17 cellular contexts compared by ENCODE assay signal in the genomic region with DNA sequence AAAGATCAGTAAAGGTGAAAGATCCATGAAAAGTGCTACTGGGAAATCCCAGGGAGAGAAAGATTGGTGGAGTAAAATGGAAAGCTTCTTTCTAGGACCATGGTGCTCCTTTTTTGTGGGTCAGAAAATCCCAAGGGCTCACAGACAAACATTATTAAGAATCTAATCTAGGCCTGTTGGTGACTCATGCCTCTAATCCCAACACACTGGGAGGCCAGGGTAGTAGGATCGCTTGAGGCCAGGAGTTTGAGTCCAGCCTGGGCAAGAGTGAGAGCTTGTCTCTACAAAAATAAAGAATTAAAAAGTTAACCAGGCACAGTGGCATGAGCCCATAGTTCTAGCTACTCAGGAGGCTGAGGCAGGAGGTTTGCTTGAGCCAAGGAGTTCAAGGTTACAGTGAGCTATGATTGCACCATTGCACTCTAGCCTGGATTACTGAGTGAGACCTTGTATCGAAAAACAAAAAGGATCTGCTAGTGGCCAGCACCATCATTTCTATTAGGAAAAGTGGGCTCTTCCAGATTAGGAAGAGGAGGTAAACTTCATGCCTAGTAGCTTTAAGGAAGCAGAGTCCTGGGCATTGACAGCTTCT. TPM values are rescaled to one million over a fixed set of nuclear protein-coding genes. Genes with fewer than 3 reads are reported as not detected.
DNase-seq lines count a peak whose midpoint lies in the region; ATAC-seq and TF ChIP-seq lines count a peak whose summit lies in the region.
"Had no signal": no experiment of that assay in that cellular context is flagged by ENCODE, and none has a peak within 500 bp of the region (broad histone marks: within the 10 kb centered on the region; RNA-seq: fewer than 3 reads in every experiment).

No MANE protein-coding gene starts in this region.

- no peak for TF ChIP-seq RAD21 in HCT116 (IDR thresholded peaks at IDR 0.05; ENCODE audit: low read depth)

- H3K4me2 ChIP-seq in HCT116 (ENCODE audit: low read length), result peak overlapping the region; percentile 46
- no peak overlapping the region for H3K4me2 ChIP-seq in mesenchymal stem cell (ENCODE audit: low read length, poor library complexity, severe bottlenecking)

- H3K9me3 ChIP-seq in HCT116 (ENCODE audit: control insufficient read depth in 1 of 2, insufficient read depth in 1 of 2, low read depth in 1 of 2, low read length in 2 of 2), result no peaks in the 10 kb centered on the region
- H3K9me3 ChIP-seq in Panc1 (ENCODE audit: control insufficient read depth, insufficient read depth, low read depth, low read length), result no peaks in the 10 kb centered on the region
- no peaks in the 10 kb centered on the region for H3K9me3 ChIP-seq in mesenchymal stem cell (ENCODE audit: control insufficient read depth, low read length)

- TF ChIP-seq CTCF in HCT116 (IDR thresholded peaks at IDR 0.05 in 2 of 3, conservative IDR thresholded peaks at IDR 0.05 in 1 of 3; ENCODE audit: borderline replicate concordance in 1 of 3, insufficient read depth in 1 of 3, low read depth in 2 of 3, low read length in 2 of 3) (no peak), Panc1 (IDR thresholded peaks at IDR 0.05) (no peak)

- no peak overlapping the region for H4K91ac ChIP-seq in mesenchymal stem cell (ENCODE audit: low read length)

- H2BK5ac ChIP-seq in mesenchymal stem cell (ENCODE audit: low read depth, low read length, poor library complexity, severe bottlenecking), result no peak overlapping the region

- in situ Hi-C loops in Panc1 (cut with HindIII; ENCODE audit: low pct_unique_long_range_greater_than_20kb, low sequenced_read_pairs), result no loop called here

- 96% methylated on average over 2 of the region's 2 CpGs for WGBS in mesenchymal stem cell

- no peak overlapping the region for H3K27ac ChIP-seq in HCT116 (ENCODE audit: low read depth, low read length)
- peak overlapping the region; percentile 74 for H3K27ac ChIP-seq in Panc1 (ENCODE audit: low read length)
- no peak overlapping the region for H3K27ac ChIP-seq in mesenchymal stem cell (ENCODE audit: low read length, poor library complexity, severe bottlenecking)

- H3K9me2 ChIP-seq in HCT116 (ENCODE audit: insufficient read depth), result no peaks in the 10 kb centered on the region

- H3K79me1 ChIP-seq in mesenchymal stem cell (replicated peaks; ENCODE audit: low read length, poor library complexity, severe bottlenecking), result no peaks in the 10 kb centered on the region

- no peak overlapping the region for H2BK15ac ChIP-seq in mesenchymal stem cell (ENCODE audit: low read depth, poor library complexity, severe bottlenecking)

- RAD21 ChIA-PET in HCT116 (lab: Charles Lee; ENCODE audit: low non-redundant PET in 1 of 2, low total read pairs in 2 of 2, uncharacterized antibody in 2 of 2, unreplicated experiment in 2 of 2), result no interaction called here

- no peaks in the 10 kb centered on the region for H4K20me1 ChIP-seq in HCT116 (ENCODE audit: insufficient read depth)

- peak overlapping the region; percentile 19 for H2BK120ac ChIP-seq in mesenchymal stem cell (ENCODE audit: low read depth, low read length)

- H3K36me3 ChIP-seq in HCT116 (ENCODE audit: control insufficient read depth in 1 of 2, insufficient read depth in 2 of 2, low read length in 2 of 2), result no peaks in the 10 kb centered on the region
- no peaks in the 10 kb centered on the region for H3K36me3 ChIP-seq in Panc1 (ENCODE audit: control insufficient read depth, insufficient read depth, low read length)
- no peaks in the 10 kb centered on the region for H3K36me3 ChIP-seq in mesenchymal stem cell (ENCODE audit: control insufficient read depth in 1 of 2, insufficient read depth in 2 of 2, low read depth in 1 of 2, low read length in 2 of 2)

- H2AFZ ChIP-seq in HCT116 (ENCODE audit: low read depth, low read length, poor library complexity, severe bottlenecking) (peak overlapping the region; percentile 52), mesenchymal stem cell (ENCODE audit: low read depth, low read length) (no peak overlapping the region)

- DNase-seq in Daoy (ENCODE audit: low read depth) (peak; percentile 28), HCT116 (ENCODE audit: low read depth, low spot score) (no peak), Panc1 (ENCODE audit: low read depth, low spot score) (no peak), mesenchymal stem cell (no peak), NCI-H510A treated with DMSO at 0.1 percent for 48 hours (lab: John Stamatoyannopoulos, UW) (no peak), D341Med (ENCODE audit: low spot score) (no peak), cortex of kidney (lab: John Stamatoyannopoulos, UW) (no peak)
- DNase-seq: GDM1, GOT3, KG1, NCI-H1048, NCI-H1436 treated with DMSO at 0.1 percent for 48 hours, NCI-H2029, NCI-H446 treated with DMSO at 0.1 percent for 48 hours, RPMI8226, SIG-M5 had no signal

- no peak overlapping the region for H3K9ac ChIP-seq in HCT116 (ENCODE audit: low read length)
- no peak overlapping the region for H3K9ac ChIP-seq in mesenchymal stem cell (ENCODE audit: low read length)

- H2AK5ac ChIP-seq in mesenchymal stem cell (ENCODE audit: low read length, severe bottlenecking), result no peak overlapping the region

- BruUV-seq in HCT116 (replicated peaks; lab: Mats Ljungman, UMichigan) (no TSS peak), Panc1 (replicated peaks; lab: Mats Ljungman, UMichigan) (no TSS peak)

- H3K27me3 ChIP-seq in HCT116 (ENCODE audit: insufficient read depth, low read length), result no peaks in the 10 kb centered on the region
- H3K27me3 ChIP-seq in Panc1 (ENCODE audit: control insufficient read depth, insufficient read depth, low read length), result no peaks in the 10 kb centered on the region
- H3K27me3 ChIP-seq in mesenchymal stem cell (ENCODE audit: control insufficient read depth in 1 of 2, insufficient read depth in 1 of 2, low read length in 2 of 2), result no peaks in the 10 kb centered on the region

- no peak overlapping the region for H3K18ac ChIP-seq in mesenchymal stem cell (ENCODE audit: low read depth in 1 of 2, low read length in 2 of 2)

- no peak overlapping the region for H3K4me3 ChIP-seq in HCT116 (replicated peaks in 1 of 2; ENCODE audit: low read depth in 1 of 2, low read length in 2 of 2)
- H3K4me3 ChIP-seq in Panc1 (ENCODE audit: low read depth in 2 of 2, low read length in 2 of 2), result no peak overlapping the region
- no peak overlapping the region for H3K4me3 ChIP-seq in mesenchymal stem cell (ENCODE audit: insufficient read depth in 1 of 2, low read depth in 1 of 2, low read length in 2 of 2)

- H3K79me2 ChIP-seq in HCT116 (ENCODE audit: insufficient read depth, low read length), result no peaks in the 10 kb centered on the region

- CTCF ChIA-PET in HCT116 (lab: Charles Lee) (no interaction called here), Panc1 (lab: Charles Lee) (no interaction called here)

- intact Hi-C loops in HCT116 (cut with micrococcal nuclease) (loop anchor here (5.0 kb wide), 1 partner anchor 36 kb away; no protein-coding TSS in a partner anchor), Panc1 (cut with micrococcal nuclease; ENCODE audit: unreplicated experiment) (no loop called here)

- no peak overlapping the region for H4K8ac ChIP-seq in mesenchymal stem cell (ENCODE audit: low read length)

- no peak overlapping the region for H3K14ac ChIP-seq in mesenchymal stem cell (ENCODE audit: low read length in 2 of 2)

- H3K4me1 ChIP-seq in HCT116 (ENCODE audit: control insufficient read depth in 1 of 2, insufficient read depth in 2 of 2, low read length in 2 of 2) (peaks cover 16 to 55% of the 10 kb centered on the region in 2 experiments), Panc1 (ENCODE audit: control insufficient read depth, insufficient read depth, low read length) (peaks cover 31% of the 10 kb centered on the region), mesenchymal stem cell (ENCODE audit: control insufficient read depth, insufficient read depth, low read depth, low read length) (no peaks in the 10 kb centered on the region)

- no peak overlapping the region for H2BK12ac ChIP-seq in mesenchymal stem cell (ENCODE audit: low read length in 2 of 2)

- TF ChIP-seq POLR2A in HCT116 (IDR thresholded peaks at IDR 0.05; ENCODE audit: borderline replicate concordance, extremely low read depth, insufficient read depth, insufficient read length), result no peak

- ATAC-seq in HCT116 (peak; percentile 43), Panc1 (no peak)
- ATAC-seq: SK-N-SH treated with all-trans-retinoic acid at 6 μM for 48 hours had no signal

- POLR2A ChIA-PET in HCT116 (lab: Charles Lee), result interaction anchor here (1.1 to 2.0 kb wide), 5 partner anchors 9 to 29 kb away, joined by 3 to 10 read pairs (median 4); no protein-coding TSS in a partner anchor
- POLR2A ChIA-PET in Panc1 (lab: Charles Lee), result no interaction called here

- H3K23ac ChIP-seq in mesenchymal stem cell (ENCODE audit: low read length in 2 of 2), result no peak overlapping the region

- H3K4ac ChIP-seq in mesenchymal stem cell (ENCODE audit: low read depth in 1 of 2, low read length in 2 of 2), result no peak overlapping the region

TF ChIP-seq in HCT116, 20 proteins besides CTCF, POLR2A, EP300 and RAD21:
- TF ChIP-seq ZFX (IDR thresholded peaks at IDR 0.05), result no peak
- TF ChIP-seq FOSL1 (IDR thresholded peaks at IDR 0.05; ENCODE audit: low read depth), result peak; percentile 20; the same call in 1 of the 2 replicates
- TF ChIP-seq CBX3 (IDR thresholded peaks at IDR 0.05; ENCODE audit: low read depth), result no peak
- no peak for TF ChIP-seq EZH2phosphoT487 (IDR thresholded peaks at IDR 0.05; ENCODE audit: borderline replicate concordance)

RNA-seq across cellular contexts. Expression of a gene that starts 43.0 kb away (rescaled TPM):
- total RNA-seq in Daoy (2014; rRNA removed; shearing (Covaris generic)), result 265 and 275 TPM in 2 replicates
- 327 TPM for total RNA-seq in HCT116 (2021; ENCODE audit: unreplicated experiment)
- 275 and 349 TPM in 2 replicates for polyA plus RNA-seq in HCT116 (2012)
- 348 TPM for total RNA-seq in Panc1 (2021; ENCODE audit: unreplicated experiment)
- 205 TPM for polyA plus RNA-seq in Panc1 (2012; ENCODE audit: insufficient read length)
- polyA plus RNA-seq in mesenchymal stem cell (2013, experiment 1 of 2), result 177 TPM
- polyA plus RNA-seq in mesenchymal stem cell (2013, experiment 2 of 2), result 174 TPM

RNA-seq across cellular contexts. Expression of a gene that starts 45.0 kb away (rescaled TPM):
- total RNA-seq in Daoy (2014; rRNA removed; shearing (Covaris generic)), result 0.40 and 2.6 TPM in 2 replicates
- total RNA-seq in HCT116 (2021; ENCODE audit: unreplicated experiment) (3.0 TPM), Panc1 (2021; ENCODE audit: unreplicated experiment) (18.5 TPM)
- polyA plus RNA-seq in HCT116 (2012), result 0.49 and 1.3 TPM in 2 replicates
- 12.6 TPM for polyA plus RNA-seq in Panc1 (2012; ENCODE audit: insufficient read length)
- polyA plus RNA-seq in mesenchymal stem cell (2013, experiment 1 of 2), result 0.50 TPM
- 0.51 TPM for polyA plus RNA-seq in mesenchymal stem cell (2013, experiment 2 of 2)
